In the genomic region with DNA sequence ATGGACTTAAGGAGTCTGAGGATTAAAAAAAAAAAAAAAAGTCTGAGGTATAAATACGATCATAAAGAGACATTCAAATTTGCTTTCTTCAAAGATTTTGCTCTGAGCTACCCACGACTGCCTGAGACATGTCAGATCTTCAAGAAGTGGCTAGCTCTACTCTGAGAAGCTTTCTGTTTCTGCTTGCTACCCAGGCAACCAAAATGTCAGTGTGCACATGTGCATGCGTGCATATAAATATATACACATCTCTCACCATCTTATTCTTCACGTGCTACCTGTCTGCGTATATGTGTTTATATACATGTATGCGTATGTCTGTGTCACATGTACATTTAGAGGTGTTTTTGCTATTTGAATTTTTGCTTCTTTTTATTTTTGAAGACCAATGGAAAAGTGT, we compare ENCODE assay signal across 1 cellular context.
TF ChIP-seq lines count a peak whose summit lies in the region.

No MANE protein-coding gene starts in this region.

TF ChIP-seq in SK-N-SH treated with all-trans-retinoic acid at 6 μM for 48 hours, 23 proteins besides CTCF, POLR2A, EP300 and RAD21 (continued from another document):
- TF ChIP-seq ISL1 (CRISPR knock-in tag; IDR thresholded peaks at IDR 0.05): no peak
- no peak for TF ChIP-seq OSR1 (CRISPR knock-in tag; IDR thresholded peaks at IDR 0.05)
